In the genomic region with DNA sequence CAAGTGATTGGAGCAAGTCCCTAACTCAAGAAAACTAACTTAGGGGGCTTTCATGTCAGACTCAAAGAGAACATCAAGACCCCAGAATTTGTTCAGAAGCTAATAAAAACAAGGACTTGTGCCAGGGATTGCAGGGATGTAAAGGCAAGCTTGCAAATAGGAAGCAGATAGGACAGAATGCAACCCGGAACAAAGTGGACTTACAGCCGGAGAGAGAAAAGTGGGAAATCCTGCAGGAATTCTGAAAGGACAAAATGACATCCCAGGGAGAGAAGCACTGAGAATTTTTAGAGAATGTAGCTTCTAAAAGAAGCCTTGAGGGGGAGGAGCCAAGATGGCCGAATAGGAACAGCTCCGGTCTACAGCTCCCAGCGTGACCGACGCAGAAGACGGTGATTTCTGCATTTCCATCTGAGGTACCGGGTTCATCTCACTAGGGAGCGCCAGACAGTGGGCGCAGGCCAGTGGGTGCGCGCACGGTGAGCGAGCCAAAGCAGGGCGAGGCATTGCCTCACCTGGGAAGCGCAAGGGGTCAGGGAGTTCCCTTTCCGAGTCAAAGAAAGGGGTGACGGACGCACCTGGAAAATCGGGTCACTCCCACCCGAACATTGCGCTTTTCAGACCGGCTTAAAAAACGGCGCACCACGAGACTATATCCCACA, we compare ENCODE assay signal across 8 cellular contexts.
DNase-seq lines count a peak whose midpoint lies in the region; ATAC-seq, FAIRE-seq and TF ChIP-seq lines count a peak whose summit lies in the region.
"Not testable (repeated sequence)": the region's sequence is repeated elsewhere in the genome, so short reads cannot be mapped to it uniquely, and the experiment has no call there.

No MANE protein-coding gene starts in this region.

- not testable (repeated sequence) for TF ChIP-seq EP300 in HepG2 (IDR thresholded peaks at IDR 0.05; ENCODE audit: low read depth in 2 of 2, low read length in 2 of 2); HepG2 (CRISPR knock-in tag; IDR thresholded peaks at IDR 0.05; ENCODE audit: borderline replicate concordance)

- WGBS in endodermal cell (ENCODE audit: insufficient coverage in 1 of 2, insufficient read length in 1 of 2), 2 experiments: 88 to 98% methylated on average over 7 to 16 of the region's 27 CpGs
- WGBS in HepG2 (ENCODE audit: low lambda C conversion rate): 84% methylated on average over 24 of the region's 27 CpGs

- CTCF ChIA-PET in Caco-2 (lab: Charles Lee): interaction anchor here (0.6 to 1.1 kb wide), 5 partner anchors 9 to 159 kb away, joined by 3 to 4 read pairs (median 3); no protein-coding TSS in a partner anchor
- CTCF ChIA-PET in HepG2 (lab: Yijun Ruan, JAX; ENCODE audit: low intra/inter-chr PET ratio, low total read pairs): not testable (repeated sequence)

- not testable (repeated sequence) for H3K4me1 Mint-ChIP-seq in Caco-2 (ENCODE audit: low read depth, unreplicated experiment); endodermal cell; type B pancreatic cell (ENCODE audit: unreplicated experiment)

- H3K4me1 ChIP-seq in Caco-2: peaks cover 13% of the 10 kb centered on the region
- not testable (repeated sequence) for H3K4me1 ChIP-seq in endodermal cell (ENCODE audit: control insufficient read depth, insufficient read depth, low read length); HepG2 (ENCODE audit: insufficient read depth, low read length)

- not testable (repeated sequence) for TF ChIP-seq POLR2A in HepG2 (IDR thresholded peaks at IDR 0.05; ENCODE audit: insufficient read depth in 1 of 2, low read depth in 2 of 2, low read length in 2 of 2)

- H3K27me3 ChIP-seq in Caco-2 (replicated peaks; ENCODE audit: control insufficient read depth, insufficient read depth, low read length); H7 (ENCODE audit: control insufficient read depth, insufficient read depth, low read length); endodermal cell (ENCODE audit: control insufficient read depth, insufficient read depth, low read length, poor library complexity, severe bottlenecking); HepG2 (ENCODE audit: control insufficient read depth in 1 of 2, insufficient read depth in 2 of 2, low read length in 2 of 2): not testable (repeated sequence)

- not testable (repeated sequence) for FAIRE-seq in HepG2 (lab: Jason Lieb, UNC)

- H3K27ac Mint-ChIP-seq in Caco-2 (ENCODE audit: unreplicated experiment) (peak overlapping the region; percentile 97), endodermal cell (peak overlapping the region; percentile 86)
- not testable (repeated sequence) for H3K27ac Mint-ChIP-seq in type B pancreatic cell

- not testable (repeated sequence) for TF ChIP-seq CTCF in Caco-2 (IDR thresholded peaks at IDR 0.05; ENCODE audit: insufficient read depth in 1 of 2, low read depth in 1 of 2, low read length in 1 of 2, severe bottlenecking in 1 of 2, unreplicated experiment in 1 of 2); endodermal cell (conservative IDR thresholded peaks at IDR 0.05); HepG2 (CRISPR knock-in tag; IDR thresholded peaks at IDR 0.05); type B pancreatic cell (conservative IDR thresholded peaks at IDR 0.05)
- TF ChIP-seq CTCF in VCaP (conservative IDR thresholded peaks at IDR 0.05): peak; percentile 24

- H3K4me3 Mint-ChIP-seq in Caco-2 (ENCODE audit: unreplicated experiment): peak overlapping the region; percentile 96
- peak overlapping the region; percentile 53 for H3K4me3 Mint-ChIP-seq in endodermal cell
- H3K4me3 Mint-ChIP-seq in type B pancreatic cell: peak overlapping the region; percentile 19

- BruUV-seq in Caco-2 (replicated peaks; lab: Mats Ljungman, UMichigan): TSS peak; percentile 60
- not testable (repeated sequence) for BruUV-seq in HepG2 (replicated peaks; lab: Mats Ljungman, UMichigan)

- not testable (repeated sequence) for H3K9me3 ChIP-seq in Caco-2; HepG2 (ENCODE audit: low read length)
- H3K9me3 ChIP-seq in endodermal cell (ENCODE audit: control insufficient read depth, low read length): peaks cover 10% of the 10 kb centered on the region

- not testable (repeated sequence) for H4K20me1 ChIP-seq in HepG2 (ENCODE audit: insufficient read depth, low read length)

- not testable (repeated sequence) for TF ChIP-seq RAD21 in HepG2 (CRISPR knock-in tag; IDR thresholded peaks at IDR 0.05)

- peak overlapping the region; percentile 49 for H3K27ac ChIP-seq in VCaP
- not testable (repeated sequence) for H3K27ac ChIP-seq in endodermal cell (ENCODE audit: low read depth, low read length); HepG2 (ENCODE audit: extremely low read length, insufficient read depth, low read length)

- not testable (repeated sequence) for H3K27me3 Mint-ChIP-seq in Caco-2 (ENCODE audit: insufficient read depth, unreplicated experiment); endodermal cell (ENCODE audit: insufficient read depth); type B pancreatic cell

- not testable (repeated sequence) for H3K36me3 Mint-ChIP-seq in Caco-2 (ENCODE audit: insufficient read depth, unreplicated experiment); endodermal cell (ENCODE audit: low read depth); type B pancreatic cell

- not testable (repeated sequence) for H3K36me3 ChIP-seq in Caco-2 (ENCODE audit: control insufficient read depth, insufficient read depth, low read length); H7 (replicated peaks; ENCODE audit: control insufficient read depth, insufficient read depth, low read length); endodermal cell (ENCODE audit: control insufficient read depth, insufficient read depth, low read length); HepG2 (replicated peaks in 1 of 2; ENCODE audit: control insufficient read depth in 1 of 2, insufficient read depth in 2 of 2, low read length in 2 of 2)

- H3K4me2 ChIP-seq in HepG2 (ENCODE audit: low read depth, low read length): not testable (repeated sequence)

- not testable (repeated sequence) for H3K9me3 Mint-ChIP-seq in Caco-2 (ENCODE audit: unreplicated experiment); type B pancreatic cell
- H3K9me3 Mint-ChIP-seq in endodermal cell: peaks cover 25% of the 10 kb centered on the region

- not testable (repeated sequence) for H3K79me2 ChIP-seq in HepG2 (ENCODE audit: insufficient read depth, low read length)

- H3K4me3 ChIP-seq in Caco-2 (ENCODE audit: low read depth, low read length): peak overlapping the region; percentile 57
- H3K4me3 ChIP-seq in H7 (ENCODE audit: insufficient read depth, low read depth, low read length): peak overlapping the region; percentile 20; the same call in 1 of the 2 replicates
- not testable (repeated sequence) for H3K4me3 ChIP-seq in endodermal cell (ENCODE audit: low read length); HepG2 (replicated peaks in 1 of 3; ENCODE audit: insufficient read depth in 1 of 3, low read depth in 2 of 3, low read length in 3 of 3)

- ATAC-seq in HepG2: peak; percentile 43

- DNase-seq in Caco-2 (peak; percentile 67 to 69), HuH-7 (ENCODE audit: low spot score) (peak; percentile 20), NCI-H526 treated with DMSO at 0.1 percent for 48 hours (lab: John Stamatoyannopoulos, UW) (peak; percentile 48)
- DNase-seq in H7; endodermal cell; HepG2 (ENCODE audit: low spot score); type B pancreatic cell (ENCODE audit: extremely low spot score, unreplicated experiment): not testable (repeated sequence)

- POLR2A ChIA-PET in Caco-2 (lab: Charles Lee); HepG2 (lab: Yijun Ruan, JAX): not testable (repeated sequence)

- H3K9ac ChIP-seq in endodermal cell (ENCODE audit: extremely low read depth, low read length, poor library complexity, severe bottlenecking); HepG2 (ENCODE audit: insufficient read depth, low read depth, low read length): not testable (repeated sequence)

- in situ Hi-C loops in HepG2 (cut with HindIII; ENCODE audit: extremely low pct_ligation_motif_present, low pct_unique_long_range_greater_than_20kb): not testable (repeated sequence)

- intact Hi-C loops in Caco-2 (cut with micrococcal nuclease; ENCODE audit: unreplicated experiment); HepG2 (cut with micrococcal nuclease; ENCODE audit: unreplicated experiment): not testable (repeated sequence)

- H2AFZ ChIP-seq in HepG2 (ENCODE audit: low read length): not testable (repeated sequence)

Comparison
In these comparisons a context has a peak if more than half of its experiments do, and no peak if none do; other contexts are left out.
1. H3K4me3 Mint-ChIP-seq: peak in every context shown above with its lines; median percentile 96 in Caco-2; 53 in endodermal cell; 19 in type B pancreatic cell.